In the genomic region with DNA sequence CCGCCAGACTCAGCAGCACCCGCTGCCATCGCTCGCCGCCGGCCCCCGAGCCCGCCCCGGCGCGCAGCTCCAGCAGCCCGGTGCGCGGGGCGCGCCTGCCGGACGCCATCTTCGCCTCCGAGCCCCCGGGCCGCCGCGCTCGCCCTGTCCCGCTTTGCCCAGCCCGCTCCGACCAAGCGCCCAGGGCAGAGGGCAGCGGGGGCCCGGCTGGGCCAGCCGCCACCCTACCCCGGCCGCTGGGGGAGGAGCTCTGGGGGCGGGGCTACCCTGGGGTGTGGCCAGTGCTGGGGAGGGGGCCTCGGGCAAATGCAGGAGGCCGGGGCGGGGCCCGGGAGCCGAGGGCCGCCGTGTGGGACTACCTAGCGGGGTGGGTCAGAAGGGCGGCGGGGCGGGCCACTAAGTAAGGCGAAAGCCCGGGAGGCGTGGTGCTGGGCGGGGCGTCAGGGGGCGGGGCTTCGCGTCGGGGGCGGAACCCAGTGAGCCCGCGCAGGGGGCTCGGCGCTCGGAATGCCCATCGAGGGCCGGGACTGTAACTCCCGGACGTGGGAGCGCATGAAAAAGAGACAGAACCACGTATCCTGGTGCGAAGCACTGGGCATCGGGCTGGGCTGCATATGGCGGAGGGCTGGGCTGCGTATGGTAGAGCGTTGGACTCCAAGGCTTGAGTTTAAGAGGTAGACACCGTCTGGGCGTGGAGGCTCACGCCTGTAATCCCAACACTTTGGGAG, we compare ENCODE assay signal across 1 cellular context.
TF ChIP-seq lines count a peak whose summit lies in the region.

A gene (minus strand): TSS at position 252 of the 728 bp plus-strand sequence. CDS start 143 bp downstream, at position 109.

TF ChIP-seq in HepG2, 621 proteins besides CTCF, POLR2A, EP300 and RAD21 (continued from another document and continues in another):
- TF ChIP-seq, protein P1, sequence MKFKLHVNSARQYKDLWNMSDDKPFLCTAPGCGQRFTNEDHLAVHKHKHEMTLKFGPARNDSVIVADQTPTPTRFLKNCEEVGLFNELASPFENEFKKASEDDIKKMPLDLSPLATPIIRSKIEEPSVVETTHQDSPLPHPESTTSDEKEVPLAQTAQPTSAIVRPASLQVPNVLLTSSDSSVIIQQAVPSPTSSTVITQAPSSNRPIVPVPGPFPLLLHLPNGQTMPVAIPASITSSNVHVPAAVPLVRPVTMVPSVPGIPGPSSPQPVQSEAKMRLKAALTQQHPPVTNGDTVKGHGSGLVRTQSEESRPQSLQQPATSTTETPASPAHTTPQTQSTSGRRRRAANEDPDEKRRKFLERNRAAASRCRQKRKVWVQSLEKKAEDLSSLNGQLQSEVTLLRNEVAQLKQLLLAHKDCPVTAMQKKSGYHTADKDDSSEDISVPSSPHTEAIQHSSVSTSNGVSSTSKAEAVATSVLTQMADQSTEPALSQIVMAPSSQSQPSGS (CRISPR knock-in tag; IDR thresholded peaks at IDR 0.05), result no peak
- no peak for TF ChIP-seq MATR3 (CRISPR knock-in tag; IDR thresholded peaks at IDR 0.05)
- no peak for TF ChIP-seq TCF12 (IDR thresholded peaks at IDR 0.05)
- TF ChIP-seq TCF12 (CRISPR knock-in tag; IDR thresholded peaks at IDR 0.05), result no peak
- TF ChIP-seq FOXA3 (CRISPR knock-in tag; IDR thresholded peaks at IDR 0.05), result no peak
- TF ChIP-seq, protein P2, sequence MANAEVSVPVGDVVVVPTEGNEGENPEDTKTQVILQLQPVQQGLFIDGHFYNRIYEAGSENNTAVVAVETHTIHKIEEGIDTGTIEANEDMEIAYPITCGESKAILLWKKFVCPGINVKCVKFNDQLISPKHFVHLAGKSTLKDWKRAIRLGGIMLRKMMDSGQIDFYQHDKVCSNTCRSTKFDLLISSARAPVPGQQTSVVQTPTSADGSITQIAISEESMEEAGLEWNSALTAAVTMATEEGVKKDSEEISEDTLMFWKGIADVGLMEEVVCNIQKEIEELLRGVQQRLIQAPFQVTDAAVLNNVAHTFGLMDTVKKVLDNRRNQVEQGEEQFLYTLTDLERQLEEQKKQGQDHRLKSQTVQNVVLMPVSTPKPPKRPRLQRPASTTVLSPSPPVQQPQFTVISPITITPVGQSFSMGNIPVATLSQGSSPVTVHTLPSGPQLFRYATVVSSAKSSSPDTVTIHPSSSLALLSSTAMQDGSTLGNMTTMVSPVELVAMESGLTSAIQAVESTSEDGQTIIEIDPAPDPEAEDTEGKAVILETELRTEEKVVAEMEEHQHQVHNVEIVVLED (CRISPR knock-in tag; IDR thresholded peaks at IDR 0.05; ENCODE audit: borderline replicate concordance), result 0 out of 2 replicates have a peak, but pooled peaks have one; percentile 22
- TF ChIP-seq SIX1 (CRISPR knock-in tag; IDR thresholded peaks at IDR 0.05; ENCODE audit: borderline replicate concordance), result no peak
- TF ChIP-seq, protein P3, sequence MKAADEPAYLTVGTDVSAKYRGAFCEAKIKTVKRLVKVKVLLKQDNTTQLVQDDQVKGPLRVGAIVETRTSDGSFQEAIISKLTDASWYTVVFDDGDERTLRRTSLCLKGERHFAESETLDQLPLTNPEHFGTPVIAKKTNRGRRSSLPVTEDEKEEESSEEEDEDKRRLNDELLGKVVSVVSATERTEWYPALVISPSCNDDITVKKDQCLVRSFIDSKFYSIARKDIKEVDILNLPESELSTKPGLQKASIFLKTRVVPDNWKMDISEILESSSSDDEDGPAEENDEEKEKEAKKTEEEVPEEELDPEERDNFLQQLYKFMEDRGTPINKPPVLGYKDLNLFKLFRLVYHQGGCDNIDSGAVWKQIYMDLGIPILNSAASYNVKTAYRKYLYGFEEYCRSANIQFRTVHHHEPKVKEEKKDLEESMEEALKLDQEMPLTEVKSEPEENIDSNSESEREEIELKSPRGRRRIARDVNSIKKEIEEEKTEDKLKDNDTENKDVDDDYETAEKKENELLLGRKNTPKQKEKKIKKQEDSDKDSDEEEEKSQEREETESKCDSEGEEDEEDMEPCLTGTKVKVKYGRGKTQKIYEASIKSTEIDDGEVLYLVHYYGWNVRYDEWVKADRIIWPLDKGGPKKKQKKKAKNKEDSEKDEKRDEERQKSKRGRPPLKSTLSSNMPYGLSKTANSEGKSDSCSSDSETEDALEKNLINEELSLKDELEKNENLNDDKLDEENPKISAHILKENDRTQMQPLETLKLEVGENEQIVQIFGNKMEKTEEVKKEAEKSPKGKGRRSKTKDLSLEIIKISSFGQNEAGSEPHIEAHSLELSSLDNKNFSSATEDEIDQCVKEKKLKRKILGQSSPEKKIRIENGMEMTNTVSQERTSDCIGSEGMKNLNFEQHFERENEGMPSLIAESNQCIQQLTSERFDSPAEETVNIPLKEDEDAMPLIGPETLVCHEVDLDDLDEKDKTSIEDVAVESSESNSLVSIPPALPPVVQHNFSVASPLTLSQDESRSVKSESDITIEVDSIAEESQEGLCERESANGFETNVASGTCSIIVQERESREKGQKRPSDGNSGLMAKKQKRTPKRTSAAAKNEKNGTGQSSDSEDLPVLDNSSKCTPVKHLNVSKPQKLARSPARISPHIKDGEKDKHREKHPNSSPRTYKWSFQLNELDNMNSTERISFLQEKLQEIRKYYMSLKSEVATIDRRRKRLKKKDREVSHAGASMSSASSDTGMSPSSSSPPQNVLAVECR (CRISPR knock-in tag; IDR thresholded peaks at IDR 0.05; ENCODE audit: borderline replicate concordance), result peak; percentile 38; the same call in 1 of the 2 replicates
- TF ChIP-seq, protein P4, sequence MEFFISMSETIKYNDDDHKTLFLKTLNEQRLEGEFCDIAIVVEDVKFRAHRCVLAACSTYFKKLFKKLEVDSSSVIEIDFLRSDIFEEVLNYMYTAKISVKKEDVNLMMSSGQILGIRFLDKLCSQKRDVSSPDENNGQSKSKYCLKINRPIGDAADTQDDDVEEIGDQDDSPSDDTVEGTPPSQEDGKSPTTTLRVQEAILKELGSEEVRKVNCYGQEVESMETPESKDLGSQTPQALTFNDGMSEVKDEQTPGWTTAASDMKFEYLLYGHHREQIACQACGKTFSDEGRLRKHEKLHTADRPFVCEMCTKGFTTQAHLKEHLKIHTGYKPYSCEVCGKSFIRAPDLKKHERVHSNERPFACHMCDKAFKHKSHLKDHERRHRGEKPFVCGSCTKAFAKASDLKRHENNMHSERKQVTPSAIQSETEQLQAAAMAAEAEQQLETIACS (CRISPR knock-in tag; IDR thresholded peaks at IDR 0.05), result no peak
- TF ChIP-seq, protein P5, sequence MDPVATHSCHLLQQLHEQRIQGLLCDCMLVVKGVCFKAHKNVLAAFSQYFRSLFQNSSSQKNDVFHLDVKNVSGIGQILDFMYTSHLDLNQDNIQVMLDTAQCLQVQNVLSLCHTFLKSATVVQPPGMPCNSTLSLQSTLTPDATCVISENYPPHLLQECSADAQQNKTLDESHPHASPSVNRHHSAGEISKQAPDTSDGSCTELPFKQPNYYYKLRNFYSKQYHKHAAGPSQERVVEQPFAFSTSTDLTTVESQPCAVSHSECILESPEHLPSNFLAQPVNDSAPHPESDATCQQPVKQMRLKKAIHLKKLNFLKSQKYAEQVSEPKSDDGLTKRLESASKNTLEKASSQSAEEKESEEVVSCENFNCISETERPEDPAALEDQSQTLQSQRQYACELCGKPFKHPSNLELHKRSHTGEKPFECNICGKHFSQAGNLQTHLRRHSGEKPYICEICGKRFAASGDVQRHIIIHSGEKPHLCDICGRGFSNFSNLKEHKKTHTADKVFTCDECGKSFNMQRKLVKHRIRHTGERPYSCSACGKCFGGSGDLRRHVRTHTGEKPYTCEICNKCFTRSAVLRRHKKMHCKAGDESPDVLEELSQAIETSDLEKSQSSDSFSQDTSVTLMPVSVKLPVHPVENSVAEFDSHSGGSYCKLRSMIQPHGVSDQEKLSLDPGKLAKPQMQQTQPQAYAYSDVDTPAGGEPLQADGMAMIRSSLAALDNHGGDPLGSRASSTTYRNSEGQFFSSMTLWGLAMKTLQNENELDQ (CRISPR knock-in tag; IDR thresholded peaks at IDR 0.05; ENCODE audit: borderline replicate concordance), result no peak
- no peak for TF ChIP-seq ZNF780A (CRISPR knock-in tag; IDR thresholded peaks at IDR 0.05)
- no peak for TF ChIP-seq CREM (IDR thresholded peaks at IDR 0.05)
- no peak for TF ChIP-seq CREM (CRISPR knock-in tag; IDR thresholded peaks at IDR 0.05)
- TF ChIP-seq, protein P6, sequence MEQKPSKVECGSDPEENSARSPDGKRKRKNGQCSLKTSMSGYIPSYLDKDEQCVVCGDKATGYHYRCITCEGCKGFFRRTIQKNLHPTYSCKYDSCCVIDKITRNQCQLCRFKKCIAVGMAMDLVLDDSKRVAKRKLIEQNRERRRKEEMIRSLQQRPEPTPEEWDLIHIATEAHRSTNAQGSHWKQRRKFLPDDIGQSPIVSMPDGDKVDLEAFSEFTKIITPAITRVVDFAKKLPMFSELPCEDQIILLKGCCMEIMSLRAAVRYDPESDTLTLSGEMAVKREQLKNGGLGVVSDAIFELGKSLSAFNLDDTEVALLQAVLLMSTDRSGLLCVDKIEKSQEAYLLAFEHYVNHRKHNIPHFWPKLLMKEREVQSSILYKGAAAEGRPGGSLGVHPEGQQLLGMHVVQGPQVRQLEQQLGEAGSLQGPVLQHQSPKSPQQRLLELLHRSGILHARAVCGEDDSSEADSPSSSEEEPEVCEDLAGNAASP (CRISPR knock-in tag; IDR thresholded peaks at IDR 0.05; ENCODE audit: borderline replicate concordance), result 0 out of 2 replicates have a peak, but pooled peaks have one; percentile 24
- TF ChIP-seq TOPORS (CRISPR knock-in tag; IDR thresholded peaks at IDR 0.05), result no peak
- peak; percentile 44; the same call in 1 of the 2 replicates for TF ChIP-seq MYC (CRISPR knock-in tag; IDR thresholded peaks at IDR 0.05; ENCODE audit: borderline replicate concordance)
- TF ChIP-seq, protein P7, sequence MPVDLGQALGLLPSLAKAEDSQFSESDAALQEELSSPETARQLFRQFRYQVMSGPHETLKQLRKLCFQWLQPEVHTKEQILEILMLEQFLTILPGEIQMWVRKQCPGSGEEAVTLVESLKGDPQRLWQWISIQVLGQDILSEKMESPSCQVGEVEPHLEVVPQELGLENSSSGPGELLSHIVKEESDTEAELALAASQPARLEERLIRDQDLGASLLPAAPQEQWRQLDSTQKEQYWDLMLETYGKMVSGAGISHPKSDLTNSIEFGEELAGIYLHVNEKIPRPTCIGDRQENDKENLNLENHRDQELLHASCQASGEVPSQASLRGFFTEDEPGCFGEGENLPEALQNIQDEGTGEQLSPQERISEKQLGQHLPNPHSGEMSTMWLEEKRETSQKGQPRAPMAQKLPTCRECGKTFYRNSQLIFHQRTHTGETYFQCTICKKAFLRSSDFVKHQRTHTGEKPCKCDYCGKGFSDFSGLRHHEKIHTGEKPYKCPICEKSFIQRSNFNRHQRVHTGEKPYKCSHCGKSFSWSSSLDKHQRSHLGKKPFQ (CRISPR knock-in tag; IDR thresholded peaks at IDR 0.05; ENCODE audit: insufficient replicate concordance), result peak; percentile 29
- no peak; the same call in 1 of the 2 replicates for TF ChIP-seq HES4 (CRISPR knock-in tag; IDR thresholded peaks at IDR 0.05; ENCODE audit: borderline replicate concordance)
- no peak for TF ChIP-seq DPF2 (CRISPR knock-in tag; IDR thresholded peaks at IDR 0.05; ENCODE audit: borderline replicate concordance, low read depth)
- TF ChIP-seq MIER2 (CRISPR knock-in tag; IDR thresholded peaks at IDR 0.05), result no peak
- TF ChIP-seq BRD4 (CRISPR knock-in tag; IDR thresholded peaks at IDR 0.05), result no peak
- no peak for TF ChIP-seq ZNF790 (CRISPR knock-in tag; IDR thresholded peaks at IDR 0.05; ENCODE audit: borderline replicate concordance)
- TF ChIP-seq, protein P8, sequence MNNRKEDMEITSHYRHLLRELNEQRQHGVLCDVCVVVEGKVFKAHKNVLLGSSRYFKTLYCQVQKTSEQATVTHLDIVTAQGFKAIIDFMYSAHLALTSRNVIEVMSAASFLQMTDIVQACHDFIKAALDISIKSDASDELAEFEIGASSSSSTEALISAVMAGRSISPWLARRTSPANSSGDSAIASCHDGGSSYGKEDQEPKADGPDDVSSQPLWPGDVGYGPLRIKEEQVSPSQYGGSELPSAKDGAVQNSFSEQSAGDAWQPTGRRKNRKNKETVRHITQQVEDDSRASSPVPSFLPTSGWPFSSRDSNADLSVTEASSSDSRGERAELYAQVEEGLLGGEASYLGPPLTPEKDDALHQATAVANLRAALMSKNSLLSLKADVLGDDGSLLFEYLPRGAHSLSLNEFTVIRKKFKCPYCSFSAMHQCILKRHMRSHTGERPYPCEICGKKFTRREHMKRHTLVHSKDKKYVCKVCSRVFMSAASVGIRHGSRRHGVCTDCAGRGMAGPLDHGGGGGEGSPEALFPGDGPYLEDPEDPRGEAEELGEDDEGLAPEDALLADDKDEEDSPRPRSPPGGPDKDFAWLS (CRISPR knock-in tag; IDR thresholded peaks at IDR 0.05; ENCODE audit: borderline replicate concordance), result no peak
- peak; percentile 48; the same call in 1 of the 2 replicates for TF ChIP-seq KDM5A (IDR thresholded peaks at IDR 0.05; ENCODE audit: borderline replicate concordance, low read length)
- TF ChIP-seq, protein P9, sequence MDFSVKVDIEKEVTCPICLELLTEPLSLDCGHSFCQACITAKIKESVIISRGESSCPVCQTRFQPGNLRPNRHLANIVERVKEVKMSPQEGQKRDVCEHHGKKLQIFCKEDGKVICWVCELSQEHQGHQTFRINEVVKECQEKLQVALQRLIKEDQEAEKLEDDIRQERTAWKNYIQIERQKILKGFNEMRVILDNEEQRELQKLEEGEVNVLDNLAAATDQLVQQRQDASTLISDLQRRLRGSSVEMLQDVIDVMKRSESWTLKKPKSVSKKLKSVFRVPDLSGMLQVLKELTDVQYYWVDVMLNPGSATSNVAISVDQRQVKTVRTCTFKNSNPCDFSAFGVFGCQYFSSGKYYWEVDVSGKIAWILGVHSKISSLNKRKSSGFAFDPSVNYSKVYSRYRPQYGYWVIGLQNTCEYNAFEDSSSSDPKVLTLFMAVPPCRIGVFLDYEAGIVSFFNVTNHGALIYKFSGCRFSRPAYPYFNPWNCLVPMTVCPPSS (IDR thresholded peaks at IDR 0.05), result no peak
- no peak for TF ChIP-seq PLRG1 (conservative IDR thresholded peaks at IDR 0.05)
